ENCODE assay signal across 2 cellular contexts in genomic region chr6:34463849-34464248, GRCh38.
A peak's percentile ranks its signal among the peaks of the same experiment; 100 is the strongest.
TF ChIP-seq lines count a peak whose summit lies in the region.

No MANE protein-coding gene starts in this region.

TF ChIP-seq in HepG2, 621 proteins besides CTCF, POLR2A, EP300 and RAD21:
- TF ChIP-seq ZFP36 (IDR thresholded peaks at IDR 0.05; ENCODE audit: borderline replicate concordance, low read depth, low read length, partially characterized antibody) (peak; percentile 87), ZMYM3 (CRISPR knock-in tag; IDR thresholded peaks at IDR 0.05) (peak; percentile 50; the same call in 1 of the 2 replicates), ZNF451 (CRISPR knock-in tag; IDR thresholded peaks at IDR 0.05) (no peak), MYPOP (CRISPR knock-in tag; IDR thresholded peaks at IDR 0.05) (no peak), GRHL1 (CRISPR knock-in tag; conservative IDR thresholded peaks at IDR 0.05) (no peak)

TF ChIP-seq in K562, 482 proteins besides CTCF, POLR2A, EP300 and RAD21 (continues in another document):
- TF ChIP-seq THRAP3 (IDR thresholded peaks at IDR 0.05; ENCODE audit: borderline replicate concordance) = no peak
- TF ChIP-seq ZNF174 (CRISPR knock-in tag; IDR thresholded peaks at IDR 0.05) = no peak
- TF ChIP-seq HINFP (tag; conservative IDR thresholded peaks at IDR 0.05; ENCODE audit: low read depth) = no peak
- TF ChIP-seq JUN (IDR thresholded peaks at IDR 0.05; ENCODE audit: borderline replicate concordance, low read depth, low read length) = no peak
- TF ChIP-seq JUN (CRISPR knock-in tag; IDR thresholded peaks at IDR 0.05; ENCODE audit: borderline replicate concordance) = no peak
- no peak for TF ChIP-seq ZNF584 (CRISPR knock-in tag; IDR thresholded peaks at IDR 0.05; ENCODE audit: low read depth)
- no peak for TF ChIP-seq ZC3H11A (IDR thresholded peaks at IDR 0.05; ENCODE audit: low read depth, low read length)
- TF ChIP-seq ZNF121 (CRISPR knock-in tag; conservative IDR thresholded peaks at IDR 0.05) = no peak
- TF ChIP-seq TEAD1 (CRISPR knock-in tag; IDR thresholded peaks at IDR 0.05) = no peak
- no peak for TF ChIP-seq IFI16 (CRISPR knock-in tag; IDR thresholded peaks at IDR 0.05)
- no peak for TF ChIP-seq ZNF239 (CRISPR knock-in tag; IDR thresholded peaks at IDR 0.05)
- no peak for TF ChIP-seq RB1 (IDR thresholded peaks at IDR 0.05; ENCODE audit: low read depth)
- no peak for TF ChIP-seq TGIF2 (CRISPR knock-in tag; IDR thresholded peaks at IDR 0.05)
- TF ChIP-seq ZNF644 (tag; IDR thresholded peaks at IDR 0.05; ENCODE audit: low read depth) = no peak
- TF ChIP-seq COPS2 (conservative IDR thresholded peaks at IDR 0.05) = no peak
- no peak for TF ChIP-seq ZNF75A (CRISPR knock-in tag; IDR thresholded peaks at IDR 0.05)
- no peak for TF ChIP-seq ZNF197 (CRISPR knock-in tag; IDR thresholded peaks at IDR 0.05; ENCODE audit: low read depth)
- TF ChIP-seq FOS (IDR thresholded peaks at IDR 0.05; ENCODE audit: extremely low read depth, insufficient read length) = no peak
- TF ChIP-seq ZNF395 (CRISPR knock-in tag; IDR thresholded peaks at IDR 0.05) = no peak
- no peak for TF ChIP-seq TEAD2 (tag; IDR thresholded peaks at IDR 0.05)
- TF ChIP-seq ZNF143 (CRISPR knock-in tag; IDR thresholded peaks at IDR 0.05) = 0 out of 2 replicates have a peak, but pooled peaks have one; percentile 20
- no peak for TF ChIP-seq STAT5B (CRISPR knock-in tag; IDR thresholded peaks at IDR 0.05)
- TF ChIP-seq SOX6 (IDR thresholded peaks at IDR 0.05) = no peak
- TF ChIP-seq NCOA4 (IDR thresholded peaks at IDR 0.05; ENCODE audit: partially characterized antibody) = no peak
- no peak for TF ChIP-seq ZKSCAN3 (CRISPR knock-in tag; IDR thresholded peaks at IDR 0.05)
- peak; percentile 55; the same call in 1 of the 2 replicates for TF ChIP-seq HDAC2 (IDR thresholded peaks at IDR 0.05)
- TF ChIP-seq RHOXF2B (CRISPR knock-in tag; conservative IDR thresholded peaks at IDR 0.05) = no peak
- peak; percentile 98 for TF ChIP-seq ZFP36 (IDR thresholded peaks at IDR 0.05; ENCODE audit: low read depth, low read length, partially characterized antibody)
- TF ChIP-seq FOXM1 (IDR thresholded peaks at IDR 0.05; ENCODE audit: low read depth) = no peak
- no peak for TF ChIP-seq FOXM1 (CRISPR knock-in tag; IDR thresholded peaks at IDR 0.05; ENCODE audit: low read depth)
- no peak for TF ChIP-seq KAT7 (CRISPR knock-in tag; IDR thresholded peaks at IDR 0.05; ENCODE audit: borderline replicate concordance)
- TF ChIP-seq BCLAF1 (IDR thresholded peaks at IDR 0.05; ENCODE audit: borderline replicate concordance in 1 of 2, control insufficient read depth in 1 of 2, low read depth in 2 of 2, low read length in 1 of 2) = no peak
- TF ChIP-seq ZNF668 (CRISPR knock-in tag; IDR thresholded peaks at IDR 0.05) = no peak
- TF ChIP-seq HNRNPK (IDR thresholded peaks at IDR 0.05; ENCODE audit: low read depth, low read length, poor library complexity, severe bottlenecking) = no peak
- TF ChIP-seq SNIP1 (IDR thresholded peaks at IDR 0.05; ENCODE audit: low read depth) = no peak
- no peak for TF ChIP-seq MYNN (IDR thresholded peaks at IDR 0.05)
- no peak for TF ChIP-seq MYNN (CRISPR knock-in tag; IDR thresholded peaks at IDR 0.05)
- TF ChIP-seq MYC (IDR thresholded peaks at IDR 0.05; ENCODE audit: low read depth, low read length) = no peak
- TF ChIP-seq MYC (CRISPR knock-in tag; IDR thresholded peaks at IDR 0.05; ENCODE audit: borderline replicate concordance, low read depth) = no peak
- no peak for TF ChIP-seq ZNF3 (CRISPR knock-in tag; IDR thresholded peaks at IDR 0.05)
- no peak for TF ChIP-seq TFAP4 (CRISPR knock-in tag; IDR thresholded peaks at IDR 0.05; ENCODE audit: borderline replicate concordance)
- TF ChIP-seq CEBPZ (IDR thresholded peaks at IDR 0.05; ENCODE audit: borderline replicate concordance, low read depth, low read length) = no peak
- no peak for TF ChIP-seq ARID3B (CRISPR knock-in tag; IDR thresholded peaks at IDR 0.05; ENCODE audit: borderline replicate concordance)
- TF ChIP-seq POLR2AphosphoS5 (IDR thresholded peaks at IDR 0.05; ENCODE audit: control insufficient read depth, insufficient read depth, low read depth, low read length) = no peak
- no peak for TF ChIP-seq TFE3 (CRISPR knock-in tag; IDR thresholded peaks at IDR 0.05)
- TF ChIP-seq ZNF398 (CRISPR knock-in tag; IDR thresholded peaks at IDR 0.05) = no peak
- TF ChIP-seq THAP7 (CRISPR knock-in tag; IDR thresholded peaks at IDR 0.05) = no peak
- TF ChIP-seq ZNF830 (CRISPR knock-in tag; IDR thresholded peaks at IDR 0.05) = no peak
- TF ChIP-seq KDM4B (IDR thresholded peaks at IDR 0.05; ENCODE audit: borderline replicate concordance in 2 of 2, low read depth in 1 of 2) = no peak
- no peak for TF ChIP-seq ZZZ3 (IDR thresholded peaks at IDR 0.05)
- TF ChIP-seq XRCC3 (IDR thresholded peaks at IDR 0.05) = no peak
- no peak for TF ChIP-seq NCOA6 (IDR thresholded peaks at IDR 0.05)
- peak; percentile 75 for TF ChIP-seq ZNF436 (CRISPR knock-in tag; IDR thresholded peaks at IDR 0.05)
